Comparison of ENCODE assay signal across 8 cellular contexts in the genomic region with DNA sequence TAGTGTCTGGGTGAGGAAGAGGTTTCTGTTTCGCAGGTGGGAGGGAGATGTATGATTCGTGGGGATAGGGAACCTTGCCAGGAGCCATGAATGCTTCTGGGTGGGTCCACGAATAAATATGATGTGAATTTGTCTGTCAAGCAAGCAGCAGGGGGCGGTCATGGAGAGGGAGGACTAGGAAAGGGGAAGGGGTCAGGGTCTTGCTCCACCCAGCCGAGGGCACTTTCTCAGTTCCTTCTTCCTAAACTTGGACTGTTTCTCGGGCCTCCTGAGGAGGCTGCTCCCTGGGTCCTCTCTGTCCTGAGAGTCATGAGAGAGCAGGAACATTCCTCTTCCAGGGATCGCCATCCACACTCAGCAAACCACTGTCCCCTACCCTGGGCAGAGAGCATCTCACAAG.
DNase-seq lines count a peak whose midpoint lies in the region; ATAC-seq and TF ChIP-seq lines count a peak whose summit lies in the region.
"Had no signal": no experiment of that assay in that cellular context is flagged by ENCODE, and none has a peak within 500 bp of the region (broad histone marks: within the 10 kb centered on the region; RNA-seq: fewer than 3 reads in every experiment).

No MANE protein-coding gene starts in this region.

- DNase-seq in GM12864 (ENCODE audit: low read depth) (no peak), MV-4-11 (lab: John Stamatoyannopoulos, UW) (peak; percentile 87), osteoblast (ENCODE audit: insufficient read length, low spot score, missing footprints) (peak; percentile 37), AML-193 (lab: John Stamatoyannopoulos, UW) (no peak), breast epithelium (ENCODE audit: low spot score in 2 of 2) (no peak), foreskin melanocyte (no peak)
- no peak for DNase-seq in central memory CD8-positive, alpha-beta T cell (ENCODE audit: low spot score in 2 of 2)
- DNase-seq: NCI-H1930 had no signal

- no peaks in the 10 kb centered on the region for H3K79me2 ChIP-seq in osteoblast (ENCODE audit: insufficient read depth, low read length)

- H3K27me3 Mint-ChIP-seq in central memory CD8-positive, alpha-beta T cell = no peaks in the 10 kb centered on the region

- peak overlapping the region; percentile 8; the same call in 1 of the 2 replicates for H3K4me3 ChIP-seq in GM12864 (ENCODE audit: low read depth, low read length)
- H3K4me3 ChIP-seq in osteoblast (ENCODE audit: insufficient read depth, low read length) = no peak overlapping the region
- no peak overlapping the region for H3K4me3 ChIP-seq in breast epithelium

- no peaks in the 10 kb centered on the region for H3K9me3 Mint-ChIP-seq in central memory CD8-positive, alpha-beta T cell

- intact Hi-C loops in breast epithelium (cut with DNase I; ENCODE audit: low total_unique reads) = no loop called here

- H3K4me1 Mint-ChIP-seq in central memory CD8-positive, alpha-beta T cell = peaks cover 33% of the 10 kb centered on the region

- peaks cover 25% of the 10 kb centered on the region for H3K36me3 Mint-ChIP-seq in central memory CD8-positive, alpha-beta T cell (ENCODE audit: insufficient read depth)

- H3K4me1 ChIP-seq in osteoblast (ENCODE audit: insufficient read depth, low read length) = no peaks in the 10 kb centered on the region
- no peaks in the 10 kb centered on the region for H3K4me1 ChIP-seq in breast epithelium

- H3K27ac Mint-ChIP-seq in central memory CD8-positive, alpha-beta T cell (ENCODE audit: low read depth) = peak overlapping the region; percentile 49

- H3K9me3 ChIP-seq in osteoblast (ENCODE audit: low read depth, low read length) (no peaks in the 10 kb centered on the region), breast epithelium (no peaks in the 10 kb centered on the region)

- no peak overlapping the region for H3K4me2 ChIP-seq in osteoblast (ENCODE audit: insufficient read depth, low read length)

- no peak overlapping the region for H2AFZ ChIP-seq in osteoblast (ENCODE audit: low read length)

- peaks cover 11% of the 10 kb centered on the region for H3K36me3 ChIP-seq in osteoblast (ENCODE audit: insufficient read depth, low read length)
- no peaks in the 10 kb centered on the region for H3K36me3 ChIP-seq in breast epithelium

- TF ChIP-seq CTCF in GM12864 (IDR thresholded peaks at IDR 0.05; ENCODE audit: low read depth, low read length, missing control alignments) (no peak), osteoblast (IDR thresholded peaks at IDR 0.05; ENCODE audit: extremely low read depth, low read depth, low read length) (no peak), breast epithelium (IDR thresholded peaks at IDR 0.05) (no peak)

- H3K27ac ChIP-seq in osteoblast (ENCODE audit: low read depth, low read length) (no peak overlapping the region), breast epithelium (no peak overlapping the region)

- ATAC-seq in central memory CD8-positive, alpha-beta T cell (replicated peaks; ENCODE audit: extremely low read depth, poor library complexity, severe bottlenecking) = no peak

- no peak for TF ChIP-seq POLR2A in breast epithelium (IDR thresholded peaks at IDR 0.05)

- no peaks in the 10 kb centered on the region for H4K20me1 ChIP-seq in osteoblast (ENCODE audit: insufficient read depth, low read length)

- H3K4me3 Mint-ChIP-seq in central memory CD8-positive, alpha-beta T cell = no peak overlapping the region

- H3K27me3 ChIP-seq in osteoblast (ENCODE audit: insufficient read depth, low read length) = no peaks in the 10 kb centered on the region
- no peaks in the 10 kb centered on the region for H3K27me3 ChIP-seq in breast epithelium

Comparison
In these comparisons a context has a peak if more than half of its experiments do, and no peak if none do; other contexts are left out.
1. DNase-seq: peak in MV-4-11 (single experiment) and osteoblast (single experiment); none in GM12864 (single experiment), central memory CD8-positive, alpha-beta T cell (0 of 2), AML-193 (0 of 2), breast epithelium (0 of 2) and foreskin melanocyte (single experiment).